1 cellular context compared by ENCODE assay signal in the genomic region with DNA sequence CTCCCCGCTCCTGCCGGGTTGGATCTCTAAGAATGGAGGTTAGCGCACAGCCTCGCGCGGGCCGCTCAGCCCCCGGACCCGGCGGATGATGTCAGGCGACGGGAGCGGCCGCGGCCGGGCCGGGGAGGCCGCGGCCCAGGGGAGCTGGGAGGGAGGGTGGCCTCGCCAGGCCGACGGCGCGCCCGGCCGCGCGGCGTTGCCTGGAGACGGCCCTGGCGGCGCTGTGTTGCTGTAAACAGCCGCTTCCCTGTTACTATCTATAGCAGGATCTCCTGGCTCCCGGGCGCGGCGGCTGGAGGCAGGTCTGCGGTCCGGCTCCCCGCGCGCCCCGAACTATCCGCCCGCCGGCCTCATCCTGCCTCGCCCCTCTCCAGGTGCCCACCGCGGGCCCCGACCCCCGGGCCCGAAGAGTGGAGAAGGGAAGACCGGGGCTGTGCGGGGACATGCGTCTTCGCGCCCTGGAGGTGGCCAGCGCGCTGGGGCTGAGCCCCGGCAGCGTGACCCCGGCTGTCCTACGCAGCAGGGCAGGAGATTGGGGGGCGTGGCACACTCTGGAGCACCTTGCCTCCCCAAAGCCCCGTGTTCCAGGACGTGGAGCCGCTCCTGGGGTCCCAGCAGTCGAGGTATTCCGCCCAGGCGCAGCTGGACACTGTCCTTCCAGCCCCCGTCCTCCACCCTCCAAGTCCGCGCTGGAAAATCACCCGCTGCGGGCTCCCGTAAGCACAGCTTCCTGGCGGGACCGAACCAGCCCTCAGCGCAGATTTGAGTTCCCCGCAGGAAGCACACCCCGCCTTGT.
TF ChIP-seq lines count a peak whose summit lies in the region.

No MANE protein-coding gene starts in this region.

TF ChIP-seq in HepG2, 621 proteins besides CTCF, POLR2A, EP300 and RAD21 (continued from another document and continues in another):
- TF ChIP-seq, protein P1, sequence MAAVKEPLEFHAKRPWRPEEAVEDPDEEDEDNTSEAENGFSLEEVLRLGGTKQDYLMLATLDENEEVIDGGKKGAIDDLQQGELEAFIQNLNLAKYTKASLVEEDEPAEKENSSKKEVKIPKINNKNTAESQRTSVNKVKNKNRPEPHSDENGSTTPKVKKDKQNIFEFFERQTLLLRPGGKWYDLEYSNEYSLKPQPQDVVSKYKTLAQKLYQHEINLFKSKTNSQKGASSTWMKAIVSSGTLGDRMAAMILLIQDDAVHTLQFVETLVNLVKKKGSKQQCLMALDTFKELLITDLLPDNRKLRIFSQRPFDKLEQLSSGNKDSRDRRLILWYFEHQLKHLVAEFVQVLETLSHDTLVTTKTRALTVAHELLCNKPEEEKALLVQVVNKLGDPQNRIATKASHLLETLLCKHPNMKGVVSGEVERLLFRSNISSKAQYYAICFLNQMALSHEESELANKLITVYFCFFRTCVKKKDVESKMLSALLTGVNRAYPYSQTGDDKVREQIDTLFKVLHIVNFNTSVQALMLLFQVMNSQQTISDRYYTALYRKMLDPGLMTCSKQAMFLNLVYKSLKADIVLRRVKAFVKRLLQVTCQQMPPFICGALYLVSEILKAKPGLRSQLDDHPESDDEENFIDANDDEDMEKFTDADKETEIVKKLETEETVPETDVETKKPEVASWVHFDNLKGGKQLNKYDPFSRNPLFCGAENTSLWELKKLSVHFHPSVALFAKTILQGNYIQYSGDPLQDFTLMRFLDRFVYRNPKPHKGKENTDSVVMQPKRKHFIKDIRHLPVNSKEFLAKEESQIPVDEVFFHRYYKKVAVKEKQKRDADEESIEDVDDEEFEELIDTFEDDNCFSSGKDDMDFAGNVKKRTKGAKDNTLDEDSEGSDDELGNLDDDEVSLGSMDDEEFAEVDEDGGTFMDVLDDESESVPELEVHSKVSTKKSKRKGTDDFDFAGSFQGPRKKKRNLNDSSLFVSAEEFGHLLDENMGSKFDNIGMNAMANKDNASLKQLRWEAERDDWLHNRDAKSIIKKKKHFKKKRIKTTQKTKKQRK (IDR thresholded peaks at IDR 0.05; ENCODE audit: low read length): no peak
- TF ChIP-seq HNF4A (CRISPR knock-in tag; IDR thresholded peaks at IDR 0.05) (no peak), USF2 (IDR thresholded peaks at IDR 0.05; ENCODE audit: low read depth, low read length) (no peak), USF2 (CRISPR knock-in tag; IDR thresholded peaks at IDR 0.05; ENCODE audit: borderline replicate concordance) (peak; percentile 33; the same call in 1 of the 2 replicates), IRF9 (CRISPR knock-in tag; IDR thresholded peaks at IDR 0.05; ENCODE audit: borderline replicate concordance) (0 out of 2 replicates have a peak, but pooled peaks have one; percentile 19), ZNF777 (CRISPR knock-in tag; IDR thresholded peaks at IDR 0.05) (peak; percentile 84), RFX1 (IDR thresholded peaks at IDR 0.05) (peak; percentile 94), ZNF792 (CRISPR knock-in tag; IDR thresholded peaks at IDR 0.05) (no peak), LBX2 (CRISPR knock-in tag; IDR thresholded peaks at IDR 0.05; ENCODE audit: borderline replicate concordance) (no peak), TARDBP (CRISPR knock-in tag; IDR thresholded peaks at IDR 0.05) (no peak), MYC (CRISPR knock-in tag; IDR thresholded peaks at IDR 0.05; ENCODE audit: borderline replicate concordance) (0 out of 2 replicates have a peak, but pooled peaks have one; percentile 47), MTF1 (CRISPR knock-in tag; IDR thresholded peaks at IDR 0.05) (no peak), ZMAT3 (CRISPR knock-in tag; conservative IDR thresholded peaks at IDR 0.05) (peak; percentile 82; the same call in 1 of the 2 replicates), ETS1 (CRISPR knock-in tag; IDR thresholded peaks at IDR 0.05) (no peak), ONECUT2 (CRISPR knock-in tag; IDR thresholded peaks at IDR 0.05) (no peak), ZNF644 (CRISPR knock-in tag; IDR thresholded peaks at IDR 0.05; ENCODE audit: low read depth) (no peak), CCDC6 (CRISPR knock-in tag; IDR thresholded peaks at IDR 0.05) (peak; percentile 42; the same call in 1 of the 2 replicates), ZNF460 (CRISPR knock-in tag; IDR thresholded peaks at IDR 0.05; ENCODE audit: borderline replicate concordance) (no peak), ZNF24 (IDR thresholded peaks at IDR 0.05) (no peak), ZNF557 (CRISPR knock-in tag; IDR thresholded peaks at IDR 0.05) (no peak), JUN (CRISPR knock-in tag; IDR thresholded peaks at IDR 0.05) (no peak), CREB1 (IDR thresholded peaks at IDR 0.05) (no peak), CREB1 (CRISPR knock-in tag; IDR thresholded peaks at IDR 0.05) (no peak), HOMEZ (CRISPR knock-in tag; IDR thresholded peaks at IDR 0.05; ENCODE audit: low read depth) (no peak), HNF4G (IDR thresholded peaks at IDR 0.05; ENCODE audit: borderline replicate concordance, low read depth, low read length) (no peak), HNF4G (CRISPR knock-in tag; IDR thresholded peaks at IDR 0.05; ENCODE audit: borderline replicate concordance, low read depth) (0 out of 2 replicates have a peak, but pooled peaks have one; percentile 39), NBN (conservative IDR thresholded peaks at IDR 0.05) (no peak), CENPT (CRISPR knock-in tag; IDR thresholded peaks at IDR 0.05; ENCODE audit: low read depth) (no peak), ZBTB8A (CRISPR knock-in tag; IDR thresholded peaks at IDR 0.05; ENCODE audit: borderline replicate concordance, low read depth) (no peak), ZNF691 (CRISPR knock-in tag; IDR thresholded peaks at IDR 0.05; ENCODE audit: borderline replicate concordance, low read depth) (peak; percentile 26; the same call in 1 of the 2 replicates), MYNN (CRISPR knock-in tag; IDR thresholded peaks at IDR 0.05; ENCODE audit: low read depth) (no peak)
- TF ChIP-seq, protein P2, sequence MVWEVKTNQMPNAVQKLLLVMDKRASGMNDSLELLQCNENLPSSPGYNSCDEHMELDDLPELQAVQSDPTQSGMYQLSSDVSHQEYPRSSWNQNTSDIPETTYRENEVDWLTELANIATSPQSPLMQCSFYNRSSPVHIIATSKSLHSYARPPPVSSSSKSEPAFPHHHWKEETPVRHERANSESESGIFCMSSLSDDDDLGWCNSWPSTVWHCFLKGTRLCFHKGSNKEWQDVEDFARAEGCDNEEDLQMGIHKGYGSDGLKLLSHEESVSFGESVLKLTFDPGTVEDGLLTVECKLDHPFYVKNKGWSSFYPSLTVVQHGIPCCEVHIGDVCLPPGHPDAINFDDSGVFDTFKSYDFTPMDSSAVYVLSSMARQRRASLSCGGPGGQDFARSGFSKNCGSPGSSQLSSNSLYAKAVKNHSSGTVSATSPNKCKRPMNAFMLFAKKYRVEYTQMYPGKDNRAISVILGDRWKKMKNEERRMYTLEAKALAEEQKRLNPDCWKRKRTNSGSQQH (CRISPR knock-in tag; IDR thresholded peaks at IDR 0.05; ENCODE audit: low read depth): 0 out of 2 replicates have a peak, but pooled peaks have one; percentile 24
- TF ChIP-seq, protein P3, sequence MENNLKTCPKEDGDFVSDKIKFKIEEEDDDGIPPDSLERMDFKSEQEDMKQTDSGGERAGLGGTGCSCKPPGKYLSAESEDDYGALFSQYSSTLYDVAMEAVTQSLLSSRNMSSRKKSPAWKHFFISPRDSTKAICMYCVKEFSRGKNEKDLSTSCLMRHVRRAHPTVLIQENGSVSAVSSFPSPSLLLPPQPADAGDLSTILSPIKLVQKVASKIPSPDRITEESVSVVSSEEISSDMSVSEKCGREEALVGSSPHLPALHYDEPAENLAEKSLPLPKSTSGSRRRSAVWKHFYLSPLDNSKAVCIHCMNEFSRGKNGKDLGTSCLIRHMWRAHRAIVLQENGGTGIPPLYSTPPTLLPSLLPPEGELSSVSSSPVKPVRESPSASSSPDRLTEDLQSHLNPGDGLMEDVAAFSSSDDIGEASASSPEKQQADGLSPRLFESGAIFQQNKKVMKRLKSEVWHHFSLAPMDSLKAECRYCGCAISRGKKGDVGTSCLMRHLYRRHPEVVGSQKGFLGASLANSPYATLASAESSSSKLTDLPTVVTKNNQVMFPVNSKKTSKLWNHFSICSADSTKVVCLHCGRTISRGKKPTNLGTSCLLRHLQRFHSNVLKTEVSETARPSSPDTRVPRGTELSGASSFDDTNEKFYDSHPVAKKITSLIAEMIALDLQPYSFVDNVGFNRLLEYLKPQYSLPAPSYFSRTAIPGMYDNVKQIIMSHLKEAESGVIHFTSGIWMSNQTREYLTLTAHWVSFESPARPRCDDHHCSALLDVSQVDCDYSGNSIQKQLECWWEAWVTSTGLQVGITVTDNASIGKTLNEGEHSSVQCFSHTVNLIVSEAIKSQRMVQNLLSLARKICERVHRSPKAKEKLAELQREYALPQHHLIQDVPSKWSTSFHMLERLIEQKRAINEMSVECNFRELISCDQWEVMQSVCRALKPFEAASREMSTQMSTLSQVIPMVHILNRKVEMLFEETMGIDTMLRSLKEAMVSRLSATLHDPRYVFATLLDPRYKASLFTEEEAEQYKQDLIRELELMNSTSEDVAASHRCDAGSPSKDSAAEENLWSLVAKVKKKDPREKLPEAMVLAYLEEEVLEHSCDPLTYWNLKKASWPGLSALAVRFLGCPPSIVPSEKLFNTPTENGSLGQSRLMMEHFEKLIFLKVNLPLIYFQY (CRISPR knock-in tag; IDR thresholded peaks at IDR 0.05; ENCODE audit: borderline replicate concordance): peak; percentile 17; the same call in 1 of the 2 replicates
- TF ChIP-seq, protein P4, sequence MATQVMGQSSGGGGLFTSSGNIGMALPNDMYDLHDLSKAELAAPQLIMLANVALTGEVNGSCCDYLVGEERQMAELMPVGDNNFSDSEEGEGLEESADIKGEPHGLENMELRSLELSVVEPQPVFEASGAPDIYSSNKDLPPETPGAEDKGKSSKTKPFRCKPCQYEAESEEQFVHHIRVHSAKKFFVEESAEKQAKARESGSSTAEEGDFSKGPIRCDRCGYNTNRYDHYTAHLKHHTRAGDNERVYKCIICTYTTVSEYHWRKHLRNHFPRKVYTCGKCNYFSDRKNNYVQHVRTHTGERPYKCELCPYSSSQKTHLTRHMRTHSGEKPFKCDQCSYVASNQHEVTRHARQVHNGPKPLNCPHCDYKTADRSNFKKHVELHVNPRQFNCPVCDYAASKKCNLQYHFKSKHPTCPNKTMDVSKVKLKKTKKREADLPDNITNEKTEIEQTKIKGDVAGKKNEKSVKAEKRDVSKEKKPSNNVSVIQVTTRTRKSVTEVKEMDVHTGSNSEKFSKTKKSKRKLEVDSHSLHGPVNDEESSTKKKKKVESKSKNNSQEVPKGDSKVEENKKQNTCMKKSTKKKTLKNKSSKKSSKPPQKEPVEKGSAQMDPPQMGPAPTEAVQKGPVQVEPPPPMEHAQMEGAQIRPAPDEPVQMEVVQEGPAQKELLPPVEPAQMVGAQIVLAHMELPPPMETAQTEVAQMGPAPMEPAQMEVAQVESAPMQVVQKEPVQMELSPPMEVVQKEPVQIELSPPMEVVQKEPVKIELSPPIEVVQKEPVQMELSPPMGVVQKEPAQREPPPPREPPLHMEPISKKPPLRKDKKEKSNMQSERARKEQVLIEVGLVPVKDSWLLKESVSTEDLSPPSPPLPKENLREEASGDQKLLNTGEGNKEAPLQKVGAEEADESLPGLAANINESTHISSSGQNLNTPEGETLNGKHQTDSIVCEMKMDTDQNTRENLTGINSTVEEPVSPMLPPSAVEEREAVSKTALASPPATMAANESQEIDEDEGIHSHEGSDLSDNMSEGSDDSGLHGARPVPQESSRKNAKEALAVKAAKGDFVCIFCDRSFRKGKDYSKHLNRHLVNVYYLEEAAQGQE (IDR thresholded peaks at IDR 0.05; ENCODE audit: borderline replicate concordance in 1 of 2, low read depth in 1 of 2, low read length in 2 of 2): no peak
